8 cellular contexts compared by ENCODE assay signal in the genomic region with DNA sequence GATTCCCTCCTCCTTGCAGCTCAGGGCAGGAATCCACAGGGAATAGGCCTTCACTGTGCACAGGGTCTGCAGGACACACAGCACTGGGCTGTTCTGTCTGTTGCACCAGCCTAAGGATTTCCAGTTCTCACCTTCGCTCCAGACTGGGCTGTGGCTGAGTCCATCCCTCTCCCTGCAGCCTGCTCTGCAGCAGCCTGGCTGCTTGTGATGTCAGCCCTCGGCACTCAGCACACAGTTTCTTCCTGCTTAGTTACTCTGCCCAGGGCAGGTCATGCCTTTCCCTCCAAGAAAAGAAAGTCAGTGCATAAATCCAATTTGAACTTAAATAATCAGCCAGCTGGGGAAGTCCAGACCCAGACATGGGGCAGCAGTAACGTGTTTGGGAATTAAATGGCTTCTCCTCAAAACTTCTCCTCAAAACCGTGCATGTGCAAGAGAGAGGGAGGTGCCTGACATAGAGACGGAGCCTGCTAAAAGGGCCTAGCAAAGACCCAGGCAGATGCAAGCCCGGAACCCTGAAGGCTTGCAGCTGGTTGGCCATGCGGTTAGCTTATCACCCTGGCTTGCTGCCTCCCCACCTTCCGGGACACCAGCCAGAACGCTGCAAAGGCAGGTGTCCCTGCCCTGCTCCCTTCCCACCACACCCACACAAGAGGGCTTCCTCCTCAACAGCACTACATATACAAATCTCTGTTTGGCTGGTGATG. TPM values are rescaled to one million over a fixed set of nuclear protein-coding genes. Genes with fewer than 3 reads are reported as not detected.
DNase-seq lines count a peak whose midpoint lies in the region; FAIRE-seq and TF ChIP-seq lines count a peak whose summit lies in the region.

No MANE protein-coding gene starts in this region.

- intact Hi-C loops in kidney (cut with DNase I), result loop anchor here (10.0 kb wide), 1 partner anchor 287 kb away; no protein-coding TSS in a partner anchor
- intact Hi-C loops in lower leg skin (cut with DNase I; ENCODE audit: low total_unique reads), result loop anchor here (10.0 kb wide), 1 partner anchor 267 kb away; no protein-coding TSS in a partner anchor

- H3K4me1 ChIP-seq in kidney (ENCODE audit: control insufficient read depth in 1 of 2, insufficient read depth in 1 of 2, low read depth in 1 of 2, low read length in 2 of 2), result no peaks in the 10 kb centered on the region

- no peaks in the 10 kb centered on the region for H3K9me3 ChIP-seq in kidney (ENCODE audit: control insufficient read depth in 1 of 2, low read length in 2 of 2)

- 24 to 29% methylated on average over 9 of the region's 9 CpGs for WGBS in lower leg skin, 2 donors

- no peak for FAIRE-seq in kidney (lab: Jason Lieb, UNC)

- TF ChIP-seq POLR2A in lower leg skin (IDR thresholded peaks at IDR 0.05), result no peak

- DNase-seq in CMK (ENCODE audit: low read depth), result peak; percentile 52
- DNase-seq in NCI-H1092 treated with DMSO at 0.1 percent for 48 hours (lab: John Stamatoyannopoulos, UW), result peak; percentile 16
- DNase-seq in activated CD4-positive, alpha-beta T cell treated with anti-CD3 and anti-CD28 coated beads, Interleukin-2, amount 50 U/mL, for 4 hours, result peak; percentile 13 to 16
- DNase-seq in kidney, result peak; percentile 68
- no peak for DNase-seq in foreskin fibroblast
- no peak for DNase-seq in hepatic stellate cell (ENCODE audit: low spot score)
- DNase-seq in lower leg skin (ENCODE audit: low spot score in 2 of 2), result no peak
- DNase-seq in SK-N-DZ (ENCODE audit: low spot score), result no peak

- TF ChIP-seq CTCF in kidney (IDR thresholded peaks at IDR 0.05; ENCODE audit: borderline replicate concordance, extremely low read depth, insufficient read depth) (no peak), foreskin fibroblast (IDR thresholded peaks at IDR 0.05; ENCODE audit: low read depth, low read length) (no peak), lower leg skin (IDR thresholded peaks at IDR 0.05) (no peak)

- no peaks in the 10 kb centered on the region for H3K36me3 ChIP-seq in kidney (ENCODE audit: control insufficient read depth in 1 of 2, insufficient read depth in 2 of 2, low read length in 2 of 2)

- H3K4me3 ChIP-seq in kidney (ENCODE audit: low read length in 2 of 2) (no peak overlapping the region), foreskin fibroblast (ENCODE audit: low read depth in 1 of 2, low read length in 2 of 2) (no peak overlapping the region), lower leg skin (ENCODE audit: low read depth, poor library complexity, severe bottlenecking) (no peak overlapping the region)

- no peak overlapping the region for H3K9ac ChIP-seq in kidney (ENCODE audit: low read length in 2 of 2)

- H3K27ac ChIP-seq in kidney (ENCODE audit: low read depth in 2 of 2, low read length in 2 of 2), result no peak overlapping the region

RNA-seq across cellular contexts. Expression of gene GDF2, which starts 10.9 kb away (rescaled TPM):
- not detected for total RNA-seq in kidney
- not detected for polyA plus RNA-seq in kidney (ENCODE audit: insufficient read depth, low read depth, low replicate concordance)
- not detected for total RNA-seq in lower leg skin
- polyA plus RNA-seq in SK-N-DZ (2014; cell fraction: cytosol; rRNA removed), result not detected in 2 replicates
- not detected in 2 replicates for polyA plus RNA-seq in SK-N-DZ (2014; cell fraction: nucleus; rRNA removed)

RNA-seq across cellular contexts. Expression of gene GDF10, which starts 11.3 kb away (rescaled TPM):
- total RNA-seq in kidney, result 1.1 TPM
- not detected for polyA plus RNA-seq in kidney (ENCODE audit: insufficient read depth, low read depth, low replicate concordance)
- 1 to 10 TPM in 2 of 4 donors, under 1 TPM in 2; 0.23 to 3.9 (median 1.0) TPM for total RNA-seq in lower leg skin
- not detected in 2 replicates for polyA plus RNA-seq in SK-N-DZ (2014; cell fraction: cytosol; rRNA removed)
- not detected in 2 replicates for polyA plus RNA-seq in SK-N-DZ (2014; cell fraction: nucleus; rRNA removed)

RNA-seq across cellular contexts. Expression of gene RBP3, which starts 36.8 kb away (rescaled TPM):
- not detected for total RNA-seq in kidney
- not detected for polyA plus RNA-seq in kidney (ENCODE audit: insufficient read depth, low read depth, low replicate concordance)
- not detected for total RNA-seq in lower leg skin
- polyA plus RNA-seq in SK-N-DZ (2014; cell fraction: cytosol; rRNA removed), result not detected in 2 replicates
- polyA plus RNA-seq in SK-N-DZ (2014; cell fraction: nucleus; rRNA removed), result not detected in 2 replicates

Comparison
In these comparisons a context has a peak if more than half of its experiments do, and no peak if none do; other contexts are left out.
1. DNase-seq: peak in CMK (single experiment), NCI-H1092 treated with DMSO at 0.1 percent for 48 hours (single experiment), activated CD4-positive, alpha-beta T cell treated with anti-CD3 and anti-CD28 coated beads, Interleukin-2, amount 50 U/mL, for 4 hours (2 of 2) and kidney (single experiment); none in foreskin fibroblast (0 of 2), hepatic stellate cell (single experiment), lower leg skin (0 of 2) and SK-N-DZ (single experiment).